ENCODE assay signal across 31 cellular contexts in genomic region chr16:1145383-1146100, GRCh38. TPM values are rescaled to one million over a fixed set of nuclear protein-coding genes. Genes with fewer than 3 reads are reported as not detected.
DNase-seq lines count a peak whose midpoint lies in the region; ATAC-seq, FAIRE-seq and TF ChIP-seq lines count a peak whose summit lies in the region.
"Had no signal": no experiment of that assay in that cellular context is flagged by ENCODE, and none has a peak within 500 bp of the region (broad histone marks: within the 10 kb centered on the region; RNA-seq: fewer than 3 reads in every experiment).

No MANE protein-coding gene starts in this region.

- BruUV-seq in K562 (replicated peaks; lab: Mats Ljungman, UMichigan) = no TSS peak

- TF ChIP-seq POLR2A in K562 (conservative IDR thresholded peaks at IDR 0.05) = no peak
- no peak for TF ChIP-seq POLR2A in gastrocnemius medialis (IDR thresholded peaks at IDR 0.05)

- H2AFZ ChIP-seq in K562 (ENCODE audit: low read depth, low read length) = no peak overlapping the region
- no peak overlapping the region for H2AFZ ChIP-seq in neural progenitor cell (replicated peaks)
- H2AFZ ChIP-seq: PC-9 had no signal

- TF ChIP-seq RAD21 in K562 (CRISPR knock-in tag; conservative IDR thresholded peaks at IDR 0.05 in 1 of 2, IDR thresholded peaks at IDR 0.05 in 1 of 2) = no peak

- H3K4me1 Mint-ChIP-seq in neural progenitor cell = peaks cover 37% of the 10 kb centered on the region
- no peaks in the 10 kb centered on the region for H3K4me1 Mint-ChIP-seq in activated T-helper 2 cell treated with anti-CD3 and anti-CD28 coated beads, Interferon-gamma antibody, Interleukin-2, Interleukin-4, amounts not matched to agents 10 μg/mL and 5 μg/mL and 100 μg/mL, durations not matched to agents 14 hours and 24 hours and 36 hours (ENCODE audit: low read depth)
- H3K4me1 Mint-ChIP-seq: activated CD8-positive, alpha-beta memory T cell treated with anti-CD3 and anti-CD28 coated beads, Interleukin-2, amount 10 ng/mL, durations not matched to agents 7 days and 5 days; mesothelial cell of epicardium had no signal

- H3K9me1 ChIP-seq in K562 (ENCODE audit: control insufficient read depth, insufficient read depth, low read length) = no peaks in the 10 kb centered on the region

- CTCF ChIA-PET in K562 (lab: Yijun Ruan, JAX; ENCODE audit: low intra/inter-chr PET ratio) = no interaction called here

- H3K9me3 ChIP-seq in K562 (replicated peaks; ENCODE audit: control insufficient read depth, insufficient read depth, low read depth, low read length) = no peaks in the 10 kb centered on the region
- no peaks in the 10 kb centered on the region for H3K9me3 ChIP-seq in neural progenitor cell (ENCODE audit: low read depth)
- H3K9me3 ChIP-seq in upper lobe of right lung = no peaks in the 10 kb centered on the region
- H3K9me3 ChIP-seq in gastrocnemius medialis = no peaks in the 10 kb centered on the region
- H3K9me3 ChIP-seq: upper lobe of left lung had no signal

- FAIRE-seq in K562 (lab: Jason Lieb, UNC) = no peak
- FAIRE-seq: GM18507, islet of Langerhans had no signal

- POLR2A ChIA-PET in K562 (lab: Yijun Ruan, JAX) = interaction anchor here (1.0 kb wide), 1 partner anchor 10 kb away, joined by 4 read pairs; no protein-coding TSS in a partner anchor

- TF ChIP-seq CTCF in K562 (IDR thresholded peaks at IDR 0.05 in 2 of 3, conservative IDR thresholded peaks at IDR 0.05 in 1 of 3; ENCODE audit: insufficient read depth in 2 of 3, low read depth in 1 of 3, low read length in 3 of 3) (no peak), neural progenitor cell (IDR thresholded peaks at IDR 0.05) (peak; percentile 24), upper lobe of right lung (IDR thresholded peaks at IDR 0.05) (no peak), gastrocnemius medialis (IDR thresholded peaks at IDR 0.05 in 4 of 5, conservative IDR thresholded peaks at IDR 0.05 in 1 of 5) (no peak)

- H3K27me3 ChIP-seq in K562 (ENCODE audit: control insufficient read depth in 2 of 2, insufficient read depth in 2 of 2, low read length in 2 of 2) = peaks cover 33 to 81% of the 10 kb centered on the region in 2 experiments
- H3K27me3 ChIP-seq in neural progenitor cell = no peaks in the 10 kb centered on the region
- H3K27me3 ChIP-seq in upper lobe of right lung = peaks cover 38% of the 10 kb centered on the region
- peaks cover 43 to 70% (median 66%) of the 10 kb centered on the region in 3 donors for H3K27me3 ChIP-seq in gastrocnemius medialis

- under 1% methylated on average over 20 of the region's 30 CpGs for WGBS in K562 (ENCODE audit: insufficient coverage, low coverage, missing lambda C conversion rate)

- H3K4me3 Mint-ChIP-seq in neural progenitor cell = no peak overlapping the region
- no peak overlapping the region for H3K4me3 Mint-ChIP-seq in activated T-helper 2 cell treated with anti-CD3 and anti-CD28 coated beads, Interferon-gamma antibody, Interleukin-2, Interleukin-4, amounts not matched to agents 10 μg/mL and 5 μg/mL and 100 μg/mL, durations not matched to agents 14 hours and 24 hours and 36 hours (ENCODE audit: low read depth)
- H3K4me3 Mint-ChIP-seq: activated CD8-positive, alpha-beta memory T cell treated with anti-CD3 and anti-CD28 coated beads, Interleukin-2, amount 10 ng/mL, durations not matched to agents 7 days and 5 days; mesothelial cell of epicardium; naive B cell had no signal

- H3K27ac Mint-ChIP-seq in neural progenitor cell = no peak overlapping the region
- no peak overlapping the region for H3K27ac Mint-ChIP-seq in activated T-helper 2 cell treated with anti-CD3 and anti-CD28 coated beads, Interferon-gamma antibody, Interleukin-2, Interleukin-4, amounts not matched to agents 10 μg/mL and 5 μg/mL and 100 μg/mL, durations not matched to agents 14 hours and 24 hours and 36 hours
- H3K27ac Mint-ChIP-seq: activated CD8-positive, alpha-beta memory T cell treated with anti-CD3 and anti-CD28 coated beads, Interleukin-2, amount 10 ng/mL, durations not matched to agents 7 days and 5 days; mesothelial cell of epicardium; naive B cell had no signal

- in situ Hi-C loops in K562 (cut with MboI) = no loop called here
- in situ Hi-C loops in gastrocnemius medialis (cut with MboI; ENCODE audit: low sequenced_read_pairs in 4 of 4) = no loop called here

- no peaks in the 10 kb centered on the region for H3K36me3 Mint-ChIP-seq in neural progenitor cell
- H3K36me3 Mint-ChIP-seq in activated T-helper 2 cell treated with anti-CD3 and anti-CD28 coated beads, Interferon-gamma antibody, Interleukin-2, Interleukin-4, amounts not matched to agents 10 μg/mL and 5 μg/mL and 100 μg/mL, durations not matched to agents 14 hours and 24 hours and 36 hours (ENCODE audit: low read depth) = no peaks in the 10 kb centered on the region
- H3K36me3 Mint-ChIP-seq: activated CD8-positive, alpha-beta memory T cell treated with anti-CD3 and anti-CD28 coated beads, Interleukin-2, amount 10 ng/mL, durations not matched to agents 7 days and 5 days; mesothelial cell of epicardium; naive B cell had no signal

- no peak overlapping the region for H3K4me2 ChIP-seq in K562 (ENCODE audit: insufficient read depth, low read length)
- peak overlapping the region; percentile 69 for H3K4me2 ChIP-seq in neural progenitor cell
- H3K4me2 ChIP-seq: PC-9 had no signal

- DNase-seq in DMS79 (lab: John Stamatoyannopoulos, UW) (peak; percentile 21), NCI-H1417 treated with DMSO at 0.1 percent for 48 hours (lab: John Stamatoyannopoulos, UW) (peak; percentile 90), K562 (ENCODE audit: extremely low read depth in 1 of 4, low spot score in 3 of 4) (no peak), neural progenitor cell (ENCODE audit: low spot score) (peak; percentile 81), upper lobe of right lung (no peak), T-helper 1 cell (no peak), gastrocnemius medialis (no peak)
- no peak for DNase-seq in activated T-helper 2 cell treated with anti-CD3 and anti-CD28 coated beads, Interferon-gamma antibody, Interleukin-2, Interleukin-4, amounts not matched to agents 10 μg/mL and 5 μg/mL and 100 μg/mL, durations not matched to agents 14 hours and 24 hours and 36 hours (ENCODE audit: low spot score)
- DNase-seq: activated CD4-positive, alpha-beta T cell treated with anti-CD3 and anti-CD28 coated beads, Interleukin-2, amount 50 U/mL, for 1 hour; activated CD8-positive, alpha-beta memory T cell treated with anti-CD3 and anti-CD28 coated beads, Interleukin-2, amount 10 ng/mL, durations not matched to agents 7 days and 5 days; activated naive CD4-positive, alpha-beta T cell; cerebellar nuclear complex; KG1; left ventricle myocardium superior; MG63; naive B cell; NCI-H1694 treated with DMSO at 0.1 percent for 48 hours; NK-92 treated with Interleukin-12 subunit alpha and Interleukin-12 subunit beta, amount 100 ng/mL, for 24 hours; PC-9; Right ventricle myocardium superior; stimulated activated CD4-positive, alpha-beta T cell treated with anti-CD3 and anti-CD28 coated beads, Interleukin-2, amount 100 ng/mL, for 48 hours; T-helper 9 cell had no signal

- H3K9me3 Mint-ChIP-seq in neural progenitor cell = peaks cover 5% of the 10 kb centered on the region
- H3K9me3 Mint-ChIP-seq in activated T-helper 2 cell treated with anti-CD3 and anti-CD28 coated beads, Interferon-gamma antibody, Interleukin-2, Interleukin-4, amounts not matched to agents 10 μg/mL and 5 μg/mL and 100 μg/mL, durations not matched to agents 14 hours and 24 hours and 36 hours = peaks cover 6% of the 10 kb centered on the region

- H3K27ac ChIP-seq in K562 (ENCODE audit: extremely low read depth, low read depth, low read length) (no peak overlapping the region), neural progenitor cell (peak overlapping the region; percentile 71), upper lobe of right lung (no peak overlapping the region), gastrocnemius medialis (no peak overlapping the region)
- H3K27ac ChIP-seq: C4-2B, PC-9, upper lobe of left lung had no signal

- H3K36me3 ChIP-seq in K562 (ENCODE audit: control insufficient read depth, insufficient read depth, low read length) (no peaks in the 10 kb centered on the region), neural progenitor cell (no peaks in the 10 kb centered on the region), upper lobe of right lung (no peaks in the 10 kb centered on the region), gastrocnemius medialis (no peaks in the 10 kb centered on the region)
- H3K36me3 ChIP-seq: MG63, upper lobe of left lung had no signal

- H4K20me1 ChIP-seq in K562 (replicated peaks; ENCODE audit: control insufficient read depth, insufficient read depth, low read length) (0 out of 2 replicates have a peak, but pooled peaks cover 8% of the 10 kb centered on the region), neural progenitor cell (ENCODE audit: low read depth) (no peaks in the 10 kb centered on the region)

- peaks cover 30% of the 10 kb centered on the region for H3K27me3 Mint-ChIP-seq in neural progenitor cell (ENCODE audit: insufficient read depth, low read depth)
- H3K27me3 Mint-ChIP-seq in activated T-helper 2 cell treated with anti-CD3 and anti-CD28 coated beads, Interferon-gamma antibody, Interleukin-2, Interleukin-4, amounts not matched to agents 10 μg/mL and 5 μg/mL and 100 μg/mL, durations not matched to agents 14 hours and 24 hours and 36 hours (ENCODE audit: low read depth) = no peaks in the 10 kb centered on the region
- H3K27me3 Mint-ChIP-seq: activated CD8-positive, alpha-beta memory T cell treated with anti-CD3 and anti-CD28 coated beads, Interleukin-2, amount 10 ng/mL, durations not matched to agents 7 days and 5 days had no signal

- H3K4me1 ChIP-seq in K562 (replicated peaks in 1 of 2; ENCODE audit: control insufficient read depth in 2 of 2, insufficient read depth in 2 of 2, low read length in 2 of 2) (peaks cover 0 to 62% of the 10 kb centered on the region in 2 experiments; a peak in 2 of 5 replicates), neural progenitor cell (peaks cover 24% of the 10 kb centered on the region), upper lobe of right lung (no peaks in the 10 kb centered on the region), gastrocnemius medialis (no peaks in the 10 kb centered on the region)
- H3K4me1 ChIP-seq: upper lobe of left lung had no signal

- H3F3A ChIP-seq in neural progenitor cell (ENCODE audit: low read depth) = peaks cover 18% of the 10 kb centered on the region

- no peak for ATAC-seq in K562
- no peak for ATAC-seq in upper lobe of right lung
- ATAC-seq in gastrocnemius medialis = no peak
- ATAC-seq: activated CD8-positive, alpha-beta memory T cell treated with anti-CD3 and anti-CD28 coated beads, Interleukin-2, amount 10 ng/mL, durations not matched to agents 7 days and 5 days; left ventricle myocardium superior had no signal

- H3K9ac ChIP-seq in K562 (ENCODE audit: insufficient read depth in 1 of 2, low read depth in 2 of 2, low read length in 2 of 2) (no peak overlapping the region), neural progenitor cell (no peak overlapping the region)

- TF ChIP-seq EP300 in K562 (IDR thresholded peaks at IDR 0.05; ENCODE audit: low read length) = no peak

- intact Hi-C loops in K562 (cut with micrococcal nuclease) = no loop called here
- intact Hi-C loops in upper lobe of right lung (cut with DNase I) = no loop called here
- intact Hi-C loops in gastrocnemius medialis (cut with DNase I; ENCODE audit: low total_unique reads) = no loop called here
- intact Hi-C loops in activated T-helper 2 cell treated with anti-CD3 and anti-CD28 coated beads, Interferon-gamma antibody, Interleukin-2, Interleukin-4, amounts not matched to agents 10 μg/mL and 5 μg/mL and 100 μg/mL, durations not matched to agents 14 hours and 24 hours and 36 hours (cut with micrococcal nuclease) = no loop called here

- H3K79me2 ChIP-seq in K562 (ENCODE audit: control insufficient read depth, insufficient read depth, low read length) (no peaks in the 10 kb centered on the region), neural progenitor cell (ENCODE audit: low read depth) (no peaks in the 10 kb centered on the region)

- H3K4me3 ChIP-seq in K562 = no peak overlapping the region
- no peak overlapping the region for H3K4me3 ChIP-seq in neural progenitor cell
- H3K4me3 ChIP-seq in upper lobe of right lung = no peak overlapping the region
- H3K4me3 ChIP-seq in gastrocnemius medialis = no peak overlapping the region
- H3K4me3 ChIP-seq: MG63, PC-9, upper lobe of left lung had no signal

RNA-seq across cellular contexts. Expression of gene CACNA1H, which starts 7.4 kb away (rescaled TPM):
- 0.44 and 1.6 TPM in 2 replicates for total RNA-seq in K562 (2011; cell fraction: chromatin; rRNA removed; ENCODE audit: low replicate concordance)
- 0.79 and 1.2 TPM in 2 replicates for total RNA-seq in K562 (2011; cell fraction: nucleolus; rRNA removed)
- 0.22 and 0.53 TPM in 2 replicates for total RNA-seq in K562 (2011; cell fraction: nucleoplasm; rRNA removed)
- total RNA-seq in K562 (2014; rRNA removed) (0.04 TPM in 1 of 2 replicates, not detected in the other), K562 (2014; rRNA removed; fragmentation: Illumina TruSeq; extraction: Trizol) (not detected in 2 replicates), K562 (2015; rRNA removed; fragmentation: Illumina TruSeq; extraction: Trizol) (not detected in 2 replicates), K562 (2021) (0.09 and 0.18 TPM in 2 replicates), neural progenitor cell (ENCODE audit: low replicate concordance) (9.5 and 32.6 TPM in 2 replicates), upper lobe of right lung (10.9 TPM), gastrocnemius medialis (10 to 100 TPM in 1 of 4 donors, 1 to 10 TPM in 3; 3.7 to 12.8 (median 4.5) TPM)
- polyA plus RNA-seq in K562 (2011; rRNA removed) (0.10 and 0.11 TPM in 2 replicates), K562 (2014; fragmentation: Illumina TruSeq; extraction: Trizol) (not detected in 2 replicates), K562 (2014; fragmentation: Nextera tagmentation; extraction: Ambion mirVana) (not detected), K562 (2014; rRNA removed) (not detected in 2 replicates)
- polyA plus RNA-seq in K562 (2011; cell fraction: cytosol; rRNA removed) = 0.10 and 0.12 TPM in 2 replicates
- polyA plus RNA-seq in K562 (2011; cell fraction: nucleus; rRNA removed) = 0.11 and 0.40 TPM in 2 replicates
- 0.07 and 0.12 TPM in 2 replicates for polyA plus RNA-seq in K562 (2012)
- 0.03 and 0.04 TPM in 2 replicates for polyA minus RNA-seq in K562 (2011; rRNA and poly(A)+ RNA removed)
- not detected in 2 replicates for polyA minus RNA-seq in K562 (2011; cell fraction: cytosol; rRNA and poly(A)+ RNA removed)
- 0.27 and 0.33 TPM in 2 replicates for polyA minus RNA-seq in K562 (2011; cell fraction: nucleus; rRNA and poly(A)+ RNA removed)
- total RNA-seq in activated T-helper 2 cell treated with anti-CD3 and anti-CD28 coated beads, Interferon-gamma antibody, Interleukin-2, Interleukin-4, amounts not matched to agents 10 μg/mL and 5 μg/mL and 100 μg/mL, durations not matched to agents 14 hours and 24 hours and 36 hours = 0.09 TPM in 2 replicates
- total RNA-seq: HT1080, PC-9 had no signal

RNA-seq across cellular contexts. Expression of gene C1QTNF8, which starts 49.5 kb away (rescaled TPM):
- not detected in 2 replicates for total RNA-seq in K562 (2011; cell fraction: chromatin; rRNA removed; ENCODE audit: low replicate concordance)
- not detected in 2 replicates for total RNA-seq in K562 (2011; cell fraction: nucleolus; rRNA removed)
- not detected in 2 replicates for total RNA-seq in K562 (2011; cell fraction: nucleoplasm; rRNA removed)
- not detected in 2 replicates for total RNA-seq in K562 (2014; rRNA removed)
- total RNA-seq in K562 (2014; rRNA removed; fragmentation: Illumina TruSeq; extraction: Trizol) = not detected in 2 replicates
- not detected in 2 replicates for total RNA-seq in K562 (2015; rRNA removed; fragmentation: Illumina TruSeq; extraction: Trizol)
- total RNA-seq in K562 (2021) = not detected in 2 replicates
- polyA plus RNA-seq in K562 (2011; rRNA removed) = not detected in 2 replicates
- polyA plus RNA-seq in K562 (2011; cell fraction: cytosol; rRNA removed) = not detected in 2 replicates
- not detected in 2 replicates for polyA plus RNA-seq in K562 (2011; cell fraction: nucleus; rRNA removed)
- polyA plus RNA-seq in K562 (2012) = not detected in 2 replicates
- not detected in 2 replicates for polyA plus RNA-seq in K562 (2014; fragmentation: Illumina TruSeq; extraction: Trizol)
- not detected for polyA plus RNA-seq in K562 (2014; fragmentation: Nextera tagmentation; extraction: Ambion mirVana)
- not detected in 2 replicates for polyA plus RNA-seq in K562 (2014; rRNA removed)
- not detected in 2 replicates for polyA minus RNA-seq in K562 (2011; rRNA and poly(A)+ RNA removed)
- polyA minus RNA-seq in K562 (2011; cell fraction: cytosol; rRNA and poly(A)+ RNA removed) = not detected in 2 replicates
- not detected in 2 replicates for polyA minus RNA-seq in K562 (2011; cell fraction: nucleus; rRNA and poly(A)+ RNA removed)
- not detected in 2 replicates for total RNA-seq in neural progenitor cell (ENCODE audit: low replicate concordance)
- total RNA-seq in upper lobe of right lung = not detected
- total RNA-seq in gastrocnemius medialis = not detected
- not detected in 2 replicates for total RNA-seq in activated T-helper 2 cell treated with anti-CD3 and anti-CD28 coated beads, Interferon-gamma antibody, Interleukin-2, Interleukin-4, amounts not matched to agents 10 μg/mL and 5 μg/mL and 100 μg/mL, durations not matched to agents 14 hours and 24 hours and 36 hours
- total RNA-seq: activated CD8-positive, alpha-beta memory T cell treated with anti-CD3 and anti-CD28 coated beads, Interleukin-2, amount 10 ng/mL, durations not matched to agents 7 days and 5 days; Daoy; HT1080; left ventricle myocardium superior; mesothelial cell of epicardium; PC-9; subcutaneous adipose tissue had no signal
- polyA plus RNA-seq: AG04450 had no signal

Comparison
In these comparisons a context has a peak if more than half of its experiments do, and no peak if none do; other contexts are left out.
1. DNase-seq: peak in DMS79 (single experiment), NCI-H1417 treated with DMSO at 0.1 percent for 48 hours (single experiment) and neural progenitor cell (single experiment); none in K562 (0 of 4), upper lobe of right lung (single experiment), T-helper 1 cell (0 of 5), gastrocnemius medialis (0 of 2) and activated T-helper 2 cell treated with anti-CD3 and anti-CD28 coated beads, Interferon-gamma antibody, Interleukin-2, Interleukin-4, amounts not matched to agents 10 μg/mL and 5 μg/mL and 100 μg/mL, durations not matched to agents 14 hours and 24 hours and 36 hours (single experiment).